8 cellular contexts compared by ENCODE assay signal in genomic region chr6:31805939-31806469, GRCh38. TPM values are rescaled to one million over a fixed set of nuclear protein-coding genes. Genes with fewer than 3 reads are reported as not detected.
A peak's percentile ranks its signal among the peaks of the same experiment; 100 is the strongest.
DNase-seq lines count a peak whose midpoint lies in the region; ATAC-seq and TF ChIP-seq lines count a peak whose summit lies in the region.

No MANE protein-coding gene starts in this region.

- peaks cover 7% of the 10 kb centered on the region for H3K36me3 Mint-ChIP-seq in IgD-negative memory B cell

- peak overlapping the region; percentile 95 to 96 (median 96) for H3K27ac Mint-ChIP-seq in IgD-negative memory B cell

- TF ChIP-seq CTCF in choroid plexus epithelial cell (conservative IDR thresholded peaks at IDR 0.05; ENCODE audit: low read depth, low read length) (no peak), GM10266 (IDR thresholded peaks at IDR 0.05; ENCODE audit: control insufficient read depth, insufficient read depth, low read depth, missing control alignments) (no peak)

- H3K9me3 Mint-ChIP-seq in IgD-negative memory B cell, result no peaks in the 10 kb centered on the region

- H3K27ac ChIP-seq in muscle layer of colon (ENCODE audit: low read depth, low read length), result peak overlapping the region; percentile 95

- peak overlapping the region; percentile 85 for H3K4me3 ChIP-seq in choroid plexus epithelial cell (ENCODE audit: low read depth, low read length)
- peak overlapping the region; percentile 67 to 84 for H3K4me3 ChIP-seq in muscle layer of colon (ENCODE audit: low read depth in 1 of 2, low read length in 2 of 2)

- peaks cover 11% of the 10 kb centered on the region for H3K4me1 ChIP-seq in muscle layer of colon (ENCODE audit: insufficient read depth, low read length)

- H3K9ac ChIP-seq in muscle layer of colon (ENCODE audit: low read length), result peak overlapping the region; percentile 99

- H3K36me3 ChIP-seq in muscle layer of colon (ENCODE audit: insufficient read depth, low read length), result peaks cover 7% of the 10 kb centered on the region

- no peak for DNase-seq in choroid plexus epithelial cell (ENCODE audit: low read depth)
- no peak for DNase-seq in NCI-H2107 treated with DMSO at 0.1 percent for 48 hours (lab: John Stamatoyannopoulos, UW; ENCODE audit: unreplicated experiment)
- no peak for DNase-seq in GM10266 (ENCODE audit: extremely low spot score)
- no peak for DNase-seq in NCI-H2081 treated with DMSO at 0.1 percent for 48 hours (lab: John Stamatoyannopoulos, UW)

- H3K4me3 Mint-ChIP-seq in IgD-negative memory B cell, result peak overlapping the region; percentile 89 to 97 (median 95)

- ATAC-seq in GM18498 (IDR thresholded peaks at IDR 0.05; ENCODE audit: unreplicated experiment), result peak; percentile 8
- ATAC-seq in GM19452 (IDR thresholded peaks at IDR 0.05; ENCODE audit: unreplicated experiment), result no peak

- H3K4me1 Mint-ChIP-seq in IgD-negative memory B cell, result peaks cover 10 to 17% (median 14%) of the 10 kb centered on the region in 3 donors

- no peaks in the 10 kb centered on the region for H3K9me3 ChIP-seq in muscle layer of colon (ENCODE audit: low read length)

- no peaks in the 10 kb centered on the region for H3K27me3 Mint-ChIP-seq in IgD-negative memory B cell

- no peaks in the 10 kb centered on the region for H3K27me3 ChIP-seq in muscle layer of colon (ENCODE audit: control insufficient read depth in 1 of 2, insufficient read depth in 2 of 2, low read length in 2 of 2)

RNA-seq across cellular contexts. Expression of gene LSM2, which starts 0.8 kb away (rescaled TPM):
- polyA plus RNA-seq in IgD-negative memory B cell, result 100 TPM

RNA-seq across cellular contexts. Expression of gene HSPA1L, which starts 9.1 kb away (rescaled TPM):
- 1.2 TPM for polyA plus RNA-seq in IgD-negative memory B cell

RNA-seq across cellular contexts. Expression of gene HSPA1A, which starts 9.3 kb away (rescaled TPM):
- 49.5 TPM for polyA plus RNA-seq in IgD-negative memory B cell

RNA-seq across cellular contexts. Expression of gene VARS1, which starts 10.5 kb away (rescaled TPM):
- polyA plus RNA-seq in IgD-negative memory B cell, result 83.0 TPM

RNA-seq across cellular contexts. Expression of gene HSPA1B, which starts 21.5 kb away (rescaled TPM):
- 5.7 TPM for polyA plus RNA-seq in IgD-negative memory B cell
